ENCODE assay signal across 8 cellular contexts in genomic region chr16:1959269-1960039, GRCh38. TPM values are rescaled to one million over a fixed set of nuclear protein-coding genes. Genes with fewer than 3 reads are reported as not detected.
A peak's percentile ranks its signal among the peaks of the same experiment; 100 is the strongest.
DNase-seq lines count a peak whose midpoint lies in the region; ATAC-seq and TF ChIP-seq lines count a peak whose summit lies in the region.

NDUFB10 (plus strand) TSS chr16:1959538; CDS start chr16:1959625, 87 bp downstream.

- peak within 1 kb of the TSS; percentile 84 to 97 (median 90) for H3K27ac ChIP-seq in stomach

- 0 to 2% (median 1%) methylated on average over 48 to 79 of the region's 79 CpGs for WGBS in stomach, 5 donors

- ATAC-seq in GM21528 (IDR thresholded peaks at IDR 0.05; ENCODE audit: low FRiP score, unreplicated experiment): peak; percentile 58
- ATAC-seq in activated T-helper 17 cell treated with anti-CD3 and anti-CD28 coated beads, Interleukin-2, amount 50 U/mL, for 72 hours (replicated peaks): peak; percentile 91

- no peaks in the 10 kb centered on the region for H3K9me3 ChIP-seq in stomach

- peaks cover 48% of the 10 kb centered on the region for H3K36me3 Mint-ChIP-seq in activated T-helper 17 cell treated with anti-CD3 and anti-CD28 coated beads, Interleukin-2, amount 50 U/mL, for 72 hours (ENCODE audit: low read depth)
- H3K36me3 Mint-ChIP-seq in nephron progenitor cell (ENCODE audit: low read depth): peaks cover 25% of the 10 kb centered on the region

- peak; percentile 30 for TF ChIP-seq CTCF in fibroblast of pulmonary artery (IDR thresholded peaks at IDR 0.05; ENCODE audit: low read length, missing control alignments)
- peak; percentile 26 for TF ChIP-seq CTCF in nephron progenitor cell (IDR thresholded peaks at IDR 0.05)
- peak in 5 of 7 experiments; percentile 42 to 71 (median 55) for TF ChIP-seq CTCF in stomach (IDR thresholded peaks at IDR 0.05)

- H3K9me3 Mint-ChIP-seq in activated T-helper 17 cell treated with anti-CD3 and anti-CD28 coated beads, Interleukin-2, amount 50 U/mL, for 72 hours: no peaks in the 10 kb centered on the region
- H3K9me3 Mint-ChIP-seq in nephron progenitor cell: peaks cover 4% of the 10 kb centered on the region

- H3K27ac Mint-ChIP-seq in activated T-helper 17 cell treated with anti-CD3 and anti-CD28 coated beads, Interleukin-2, amount 50 U/mL, for 72 hours: peak within 1 kb of the TSS; percentile 88
- H3K27ac Mint-ChIP-seq in nephron progenitor cell: peak within 1 kb of the TSS; percentile 66

- H3K4me1 ChIP-seq in stomach: peaks cover 41 to 56% (median 46%) of the 10 kb centered on the region in 4 donors

- H3K4me1 Mint-ChIP-seq in activated T-helper 17 cell treated with anti-CD3 and anti-CD28 coated beads, Interleukin-2, amount 50 U/mL, for 72 hours: peaks cover 14% of the 10 kb centered on the region
- peaks cover 42% of the 10 kb centered on the region for H3K4me1 Mint-ChIP-seq in nephron progenitor cell

- TF ChIP-seq POLR2A in stomach (IDR thresholded peaks at IDR 0.05): peak in 1 of 4 donors; percentile 62

- peak within 1 kb of the TSS; percentile 81 for H3K4me3 ChIP-seq in Jurkat, Clone E6-1 (ENCODE audit: low read length)
- H3K4me3 ChIP-seq in fibroblast of pulmonary artery (replicated peaks; ENCODE audit: low read depth, low read length) (peak within 1 kb of the TSS; percentile 89), stomach (peak within 1 kb of the TSS; percentile 63 to 87 (median 78))

- intact Hi-C loops in stomach (cut with DNase I; ENCODE audit: low total_unique reads): no loop called here

- no peak for TF ChIP-seq EP300 in stomach (IDR thresholded peaks at IDR 0.05)

- peaks cover 23 to 28% (median 26%) of the 10 kb centered on the region in 4 donors for H3K36me3 ChIP-seq in stomach

- DNase-seq in DMS53 treated with DMSO at 0.1 percent for 48 hours (lab: John Stamatoyannopoulos, UW; ENCODE audit: unreplicated experiment) (peak; percentile 66), RPMI7951 (ENCODE audit: low read depth) (peak; percentile 86), fibroblast of pulmonary artery (ENCODE audit: low read depth) (peak; percentile 92), nephron progenitor cell (peak; percentile 96), stomach (peak; percentile 96)
- peak; percentile 83 for DNase-seq in Jurkat, Clone E6-1 (ENCODE audit: low read depth, low spot score)

- no peaks in the 10 kb centered on the region for H3K27me3 ChIP-seq in stomach

- H3K27me3 Mint-ChIP-seq in activated T-helper 17 cell treated with anti-CD3 and anti-CD28 coated beads, Interleukin-2, amount 50 U/mL, for 72 hours: no peaks in the 10 kb centered on the region
- H3K27me3 Mint-ChIP-seq in nephron progenitor cell (ENCODE audit: low read depth, poor library complexity): peaks cover 4% of the 10 kb centered on the region

- peak within 1 kb of the TSS; percentile 89 for H3K4me3 Mint-ChIP-seq in activated T-helper 17 cell treated with anti-CD3 and anti-CD28 coated beads, Interleukin-2, amount 50 U/mL, for 72 hours
- peak within 1 kb of the TSS; percentile 93 for H3K4me3 Mint-ChIP-seq in nephron progenitor cell

RNA-seq across cellular contexts. Expression of gene NDUFB10, which starts in this region (rescaled TPM):
- polyA plus RNA-seq in Jurkat, Clone E6-1 (2012; ENCODE audit: insufficient read depth, insufficient read length): 315 TPM
- total RNA-seq in RPMI7951 (2014; rRNA removed; shearing (Covaris generic)): 209 and 290 TPM in 2 replicates
- total RNA-seq in activated T-helper 17 cell treated with anti-CD3 and anti-CD28 coated beads, Interleukin-2, amount 50 U/mL, for 72 hours: 100 to 1,000 TPM in 1 of 2 donors, 10 to 100 TPM in 1; 65.3 to 122 TPM
- total RNA-seq in stomach: 100 to 1,000 TPM in 1 of 5 donors, 10 to 100 TPM in 4; 28.6 to 119 (median 57.5) TPM
- 100 to 1,000 TPM; 242 to 285 (median 253) TPM for polyA plus RNA-seq in stomach

Comparison
In these comparisons a context has a peak if more than half of its experiments do, and no peak if none do; other contexts are left out.
1. Peak in every context shown above with its lines: DNase-seq, ATAC-seq, H3K4me3 ChIP-seq and H3K27ac ChIP-seq.